ENCODE assay signal across 9 cellular contexts in the genomic region with DNA sequence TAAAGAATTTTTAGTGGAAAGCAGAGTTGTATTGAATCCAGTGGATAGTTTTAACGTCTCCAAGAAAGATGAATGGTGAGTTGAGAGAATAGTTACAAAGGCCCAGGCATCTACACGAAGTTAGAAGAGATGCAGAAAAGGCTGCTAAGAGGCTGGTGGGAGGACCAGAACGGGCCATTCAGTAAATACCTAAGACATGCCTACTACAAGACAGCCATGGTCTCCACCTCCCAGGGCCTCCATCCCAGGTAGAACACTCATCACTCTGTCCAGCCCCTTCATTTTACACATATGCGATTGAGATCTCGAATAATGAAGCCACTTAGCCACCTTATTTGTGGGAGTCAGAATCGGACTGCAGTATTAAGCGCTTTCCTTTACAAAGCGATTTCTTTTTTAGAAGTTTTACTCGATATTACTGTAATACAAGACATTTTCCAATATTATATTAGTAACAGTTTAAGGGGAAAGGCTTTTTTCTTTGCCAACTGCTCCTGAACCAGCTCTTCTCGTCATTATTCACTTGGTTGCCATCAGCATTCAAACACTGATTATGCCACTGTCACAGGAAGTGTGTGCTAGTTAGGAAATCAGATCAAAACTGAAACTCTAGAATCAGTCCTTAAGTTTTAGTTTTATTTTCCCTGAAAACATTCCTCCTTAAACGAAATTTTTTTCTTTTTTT. TPM values are rescaled to one million over a fixed set of nuclear protein-coding genes. Genes with fewer than 3 reads are reported as not detected.
DNase-seq lines count a peak whose midpoint lies in the region; FAIRE-seq and TF ChIP-seq lines count a peak whose summit lies in the region.
"Had no signal": no experiment of that assay in that cellular context is flagged by ENCODE, and none has a peak within 500 bp of the region (broad histone marks: within the 10 kb centered on the region; RNA-seq: fewer than 3 reads in every experiment).

No MANE protein-coding gene starts in this region.

- TF ChIP-seq CTCF in keratinocyte (optimal IDR thresholded peaks at IDR 0.05 in 1 of 3, IDR thresholded peaks at IDR 0.05 in 1 of 3, conservative IDR thresholded peaks at IDR 0.05 in 1 of 3; ENCODE audit: extremely low read depth in 1 of 3, insufficient read depth in 2 of 3, low read length in 3 of 3) (no peak), tibial artery (IDR thresholded peaks at IDR 0.05) (no peak)

- intact Hi-C loops in tibial artery (cut with DNase I; ENCODE audit: low total_unique reads), result no loop called here

- no peaks in the 10 kb centered on the region for H3K9me3 ChIP-seq in keratinocyte (ENCODE audit: control insufficient read depth, low read depth, low read length)
- no peaks in the 10 kb centered on the region for H3K9me3 ChIP-seq in tibial artery

- dilution Hi-C loops in keratinocyte (cut with MboI; ENCODE audit: extremely low pct_ligation_motif_present, low sequenced_read_pairs), result no loop called here

- H3K4me2 ChIP-seq in keratinocyte (ENCODE audit: control insufficient read depth, extremely low read depth, insufficient read depth, low read depth, low read length), result peak overlapping the region; percentile 52

- TF ChIP-seq POLR2A in H54 (IDR thresholded peaks at IDR 0.05; ENCODE audit: low read depth, low read length), result no peak

- peak overlapping the region; percentile 90 for H3K27ac ChIP-seq in keratinocyte (ENCODE audit: control insufficient read depth, insufficient read depth, low read length)
- H3K27ac ChIP-seq in tibial artery, result peak overlapping the region; percentile 92 to 99

- peaks cover 53% of the 10 kb centered on the region for H3K79me2 ChIP-seq in keratinocyte (ENCODE audit: control insufficient read depth, insufficient read depth, low read length)

- H3K9me1 ChIP-seq in keratinocyte (ENCODE audit: control insufficient read depth, extremely low read depth, insufficient read depth, low read length), result no peaks in the 10 kb centered on the region

- H3K4me1 ChIP-seq in keratinocyte (ENCODE audit: control insufficient read depth, extremely low read depth, insufficient read depth, low read length) (peaks cover 42% of the 10 kb centered on the region), tibial artery (peaks cover 0 to 56% (median 41%) of the 10 kb centered on the region in 4 donors)

- no peak overlapping the region for H2AFZ ChIP-seq in keratinocyte (ENCODE audit: control insufficient read depth, low read length)

- H3K4me3 ChIP-seq in keratinocyte (ENCODE audit: control insufficient read depth in 2 of 3, extremely low read depth in 1 of 3, insufficient read depth in 2 of 3, low read depth in 1 of 3, low read length in 3 of 3) (peak overlapping the region in 2 of 3 experiments; percentile 67 to 77), tibial artery (peak overlapping the region; percentile 97 to 98)

- FAIRE-seq in keratinocyte (lab: Jason Lieb, UNC) (no peak), H54 (lab: Jason Lieb, UNC) (no peak)
- FAIRE-seq: G401.6 had no signal

- peaks cover 12% of the 10 kb centered on the region for H4K20me1 ChIP-seq in keratinocyte (ENCODE audit: control insufficient read depth, extremely low read depth, insufficient read depth, low read length)

- peaks cover 6 to 12% of the 10 kb centered on the region in 2 experiments for H3K36me3 ChIP-seq in keratinocyte (ENCODE audit: control insufficient read depth in 2 of 2, extremely low read depth in 1 of 2, insufficient read depth in 2 of 2, low read length in 2 of 2)
- no peaks in the 10 kb centered on the region for H3K36me3 ChIP-seq in tibial artery

- peak; percentile 53 for DNase-seq in activated CD8-positive, alpha-beta memory T cell treated with anti-CD3 and anti-CD28 coated beads for 24 hours
- DNase-seq in activated CD8-positive, alpha-beta memory T cell treated with anti-CD3 and anti-CD28 coated beads, Interleukin-2, amount 50 U/mL, for 4 hours, result no peak
- peak; percentile 18 to 21 for DNase-seq in activated T-cell treated with anti-CD3 and anti-CD28 coated beads, Interleukin-2, amount 50 U/mL, for 48 hours
- no peak for DNase-seq in keratinocyte (ENCODE audit: low read depth, low spot score)
- peak in 1 of 2 donors; percentile 31 for DNase-seq in tibial artery
- DNase-seq in H54 (ENCODE audit: insufficient read length, low spot score), result no peak
- no peak for DNase-seq in NCI-H446 (lab: John Stamatoyannopoulos, UW)
- DNase-seq in stimulated activated CD4-positive, alpha-beta T cell treated with anti-CD3 and anti-CD28 coated beads, Interleukin-4, amount 100 ng/mL, for 4 hours, result no peak

- H3K9ac ChIP-seq in keratinocyte (ENCODE audit: control insufficient read depth, extremely low read depth, insufficient read depth, low read length), result peak overlapping the region; percentile 96

- H3K27me3 ChIP-seq in keratinocyte (ENCODE audit: control insufficient read depth, extremely low read depth, insufficient read depth, low read length), result no peaks in the 10 kb centered on the region
- no peaks in the 10 kb centered on the region for H3K27me3 ChIP-seq in tibial artery

RNA-seq across cellular contexts. Expression of a gene that starts 1.6 kb away (rescaled TPM):
- polyA plus RNA-seq in keratinocyte, result 234 to 366 TPM (median 354 TPM) in 3 replicates
- 110 TPM for polyA plus RNA-seq in keratinocyte (2011; ENCODE audit: low read depth)
- 292 and 484 TPM in 2 replicates for polyA plus RNA-seq in keratinocyte (2011; cell fraction: cytosol; rRNA removed)
- 155 and 183 TPM in 2 replicates for polyA plus RNA-seq in keratinocyte (2011; cell fraction: nucleus; rRNA removed)
- polyA plus RNA-seq in keratinocyte (2012; ENCODE audit: low replicate concordance), result 167 and 223 TPM in 2 replicates
- 125 to 166 TPM (median 156 TPM) in 3 replicates for polyA minus RNA-seq in keratinocyte
- 78.5 TPM for polyA minus RNA-seq in keratinocyte (2011; cell fraction: cytosol; rRNA and poly(A)+ RNA removed)
- 18.9 and 29.7 TPM in 2 replicates for polyA minus RNA-seq in keratinocyte (2011; cell fraction: nucleus; rRNA and poly(A)+ RNA removed)

RNA-seq across cellular contexts. Expression of a gene that starts 6.9 kb away (rescaled TPM):
- 0.93 to 1.9 TPM (median 1.4 TPM) in 3 replicates for polyA plus RNA-seq in keratinocyte
- polyA plus RNA-seq in keratinocyte (2011; ENCODE audit: low read depth), result 1.0 TPM
- polyA plus RNA-seq in keratinocyte (2011; cell fraction: cytosol; rRNA removed), result 1.1 TPM in 2 replicates
- 1.4 and 1.8 TPM in 2 replicates for polyA plus RNA-seq in keratinocyte (2011; cell fraction: nucleus; rRNA removed)
- 1.3 and 1.8 TPM in 2 replicates for polyA plus RNA-seq in keratinocyte (2012; ENCODE audit: low replicate concordance)
- 0.33 to 1.0 TPM (median 0.49 TPM) in 3 replicates for polyA minus RNA-seq in keratinocyte
- polyA minus RNA-seq in keratinocyte (2011; cell fraction: cytosol; rRNA and poly(A)+ RNA removed), result 1.2 TPM
- 0.54 and 0.63 TPM in 2 replicates for polyA minus RNA-seq in keratinocyte (2011; cell fraction: nucleus; rRNA and poly(A)+ RNA removed)

Comparison
In these comparisons a context has a peak if more than half of its experiments do, and no peak if none do; other contexts are left out.
1. DNase-seq: peak in activated CD8-positive, alpha-beta memory T cell treated with anti-CD3 and anti-CD28 coated beads for 24 hours (single experiment) and activated T-cell treated with anti-CD3 and anti-CD28 coated beads, Interleukin-2, amount 50 U/mL, for 48 hours (2 of 2); none in activated CD8-positive, alpha-beta memory T cell treated with anti-CD3 and anti-CD28 coated beads, Interleukin-2, amount 50 U/mL, for 4 hours (single experiment), keratinocyte (single experiment), H54 (single experiment), NCI-H446 (0 of 2) and stimulated activated CD4-positive, alpha-beta T cell treated with anti-CD3 and anti-CD28 coated beads, Interleukin-4, amount 100 ng/mL, for 4 hours (0 of 2).